ENCODE assay signal across 11 cellular contexts in the genomic region with DNA sequence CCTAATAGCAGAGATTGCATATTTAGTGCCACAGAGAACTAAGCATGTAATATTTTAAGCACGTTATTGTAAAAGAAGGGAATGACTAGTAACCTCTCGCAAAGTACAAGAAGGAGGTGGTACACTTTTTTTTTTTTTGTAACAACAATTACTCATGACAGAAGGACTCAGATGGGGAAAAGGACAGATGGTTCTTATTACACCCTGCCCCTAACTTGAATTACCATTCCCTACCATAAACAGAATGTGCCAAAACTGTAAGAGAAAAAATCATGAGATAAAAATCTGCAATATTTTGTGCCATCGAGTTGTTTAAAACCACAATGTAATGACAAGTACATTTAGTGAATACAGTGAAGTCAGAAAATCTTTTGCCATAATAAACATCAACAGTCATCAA. TPM values are rescaled to one million over a fixed set of nuclear protein-coding genes. Genes with fewer than 3 reads are reported as not detected.
DNase-seq lines count a peak whose midpoint lies in the region; TF ChIP-seq lines count a peak whose summit lies in the region.
"Had no signal": no experiment of that assay in that cellular context is flagged by ENCODE, and none has a peak within 500 bp of the region (broad histone marks: within the 10 kb centered on the region; RNA-seq: fewer than 3 reads in every experiment).

No MANE protein-coding gene starts in this region.

- H3K27me3 ChIP-seq in PC-9 (ENCODE audit: insufficient read depth, low read depth) (no peaks in the 10 kb centered on the region), fibroblast of lung (ENCODE audit: control insufficient read depth, insufficient read depth, low read length) (no peaks in the 10 kb centered on the region), SJCRH30 (no peaks in the 10 kb centered on the region)

- H3K9me2 ChIP-seq in PC-9 (ENCODE audit: insufficient read depth) = no peaks in the 10 kb centered on the region

- H3K27ac ChIP-seq in PC-9 (peak overlapping the region; percentile 94; the same call in 1 of the 2 replicates), fibroblast of lung (ENCODE audit: insufficient read depth, low read length) (no peak overlapping the region), SJCRH30 (no peak overlapping the region)

- H3K36me3 ChIP-seq in PC-9 (ENCODE audit: low read depth) (no peaks in the 10 kb centered on the region), fibroblast of lung (ENCODE audit: control insufficient read depth, insufficient read depth, low read length) (no peaks in the 10 kb centered on the region), SJCRH30 (no peaks in the 10 kb centered on the region)

- no peak overlapping the region for H3K9ac ChIP-seq in fibroblast of lung (ENCODE audit: insufficient read depth, low read length)

- H3K4me2 ChIP-seq in PC-9 = no peak overlapping the region
- peak overlapping the region; percentile 30 for H3K4me2 ChIP-seq in fibroblast of lung (ENCODE audit: extremely low read depth, insufficient read depth, low read length)

- intact Hi-C loops in PC-9 (cut with micrococcal nuclease; ENCODE audit: unreplicated experiment) (no loop called here), lower leg skin (cut with DNase I; ENCODE audit: low total_unique reads) (no loop called here)

- H3K79me2 ChIP-seq in PC-9 (ENCODE audit: low read depth) (no peaks in the 10 kb centered on the region), fibroblast of lung (ENCODE audit: control insufficient read depth, insufficient read depth, low read length) (no peaks in the 10 kb centered on the region)

- H3K4me1 ChIP-seq in PC-9 (replicated peaks; ENCODE audit: insufficient read depth) (peaks cover 19% of the 10 kb centered on the region), fibroblast of lung (ENCODE audit: control insufficient read depth, extremely low read depth, insufficient read depth, low read length) (peaks cover 5% of the 10 kb centered on the region), SJCRH30 (no peaks in the 10 kb centered on the region)

- H3K4me3 ChIP-seq in PC-9 = no peak overlapping the region
- H3K4me3 ChIP-seq in fibroblast of lung (replicated peaks in 1 of 4; ENCODE audit: control extremely low read depth in 1 of 4, insufficient read depth in 1 of 4, low read depth in 3 of 4, low read length in 4 of 4) = no peak overlapping the region
- H3K4me3 ChIP-seq in SJCRH30 = no peak overlapping the region
- H3K4me3 ChIP-seq in lower leg skin (ENCODE audit: low read depth, poor library complexity, severe bottlenecking) = no peak overlapping the region

- H3F3A ChIP-seq in PC-9 (ENCODE audit: insufficient read depth, low read depth) = peaks cover 14% of the 10 kb centered on the region

- CTCF ChIA-PET in PC-9 (lab: Charles Lee) = no interaction called here

- BruUV-seq in PC-9 (replicated peaks; lab: Mats Ljungman, UMichigan) = no TSS peak

- WGBS in lower leg skin, 2 donors = 43 to 46% methylated on average over 3 of the region's 3 CpGs

- no peak for TF ChIP-seq POLR2A in lower leg skin (IDR thresholded peaks at IDR 0.05)

- H3K9me3 ChIP-seq in PC-9 (ENCODE audit: insufficient read depth, low read depth) = no peaks in the 10 kb centered on the region
- H3K9me3 ChIP-seq in fibroblast of lung (ENCODE audit: control insufficient read depth, insufficient read depth, low read depth, low read length) = no peaks in the 10 kb centered on the region
- no peaks in the 10 kb centered on the region for H3K9me3 ChIP-seq in SJCRH30 (replicated peaks)

- H4K20me1 ChIP-seq in PC-9 (ENCODE audit: insufficient read depth) (no peaks in the 10 kb centered on the region), fibroblast of lung (ENCODE audit: control insufficient read depth, extremely low read depth, insufficient read depth, low read length) (no peaks in the 10 kb centered on the region)

- H2AFZ ChIP-seq in PC-9 (no peak overlapping the region), fibroblast of lung (ENCODE audit: low read length) (no peak overlapping the region)

- no peak for TF ChIP-seq CTCF in PC-9 (conservative IDR thresholded peaks at IDR 0.05)
- no peak for TF ChIP-seq CTCF in fibroblast of lung (conservative IDR thresholded peaks at IDR 0.05 in 1 of 2, IDR thresholded peaks at IDR 0.05 in 1 of 2; ENCODE audit: low read depth in 1 of 2, low read length in 2 of 2)
- TF ChIP-seq CTCF in lower leg skin (IDR thresholded peaks at IDR 0.05) = no peak

- POLR2A ChIA-PET in PC-9 (lab: Charles Lee; ENCODE audit: unreplicated experiment) = no interaction called here

- peak; percentile 64 for DNase-seq in GM04504 (ENCODE audit: low read depth)
- no peak for DNase-seq in PC-9
- DNase-seq in fibroblast of lung (ENCODE audit: low read depth in 2 of 2) = peak; percentile 78 to 82
- DNase-seq in stromal cell of bone marrow (ENCODE audit: low read depth) = peak; percentile 75
- no peak for DNase-seq in SJCRH30
- DNase-seq in midbrain (lab: John Stamatoyannopoulos, UW) = no peak
- DNase-seq in lower leg skin (ENCODE audit: low spot score in 2 of 2) = no peak
- DNase-seq: activated CD4-positive, alpha-beta T cell treated with anti-CD3 and anti-CD28 coated beads, Interleukin-2, amount 10 ng/mL, durations not matched to agents 7 days and 5 days; activated T-cell treated with anti-CD3 and anti-CD28 coated beads, Interleukin-2, amount 50 U/mL, for 24 hours; GDM1; SIG-M5 had no signal

RNA-seq across cellular contexts. Expression of a gene that starts 33.0 kb away (rescaled TPM):
- total RNA-seq in PC-9 (2021) (26.2 and 29.8 TPM in 2 replicates), fibroblast of lung (29.8 and 58.5 TPM in 2 replicates), lower leg skin (10 to 100 TPM; 38.3 to 51.7 (median 40.4) TPM)
- polyA plus RNA-seq in fibroblast of lung = 39.7 and 45.5 TPM in 2 replicates
- polyA plus RNA-seq in fibroblast of lung (2012) = 18.2 and 22.0 TPM in 2 replicates
- 9.3 and 38.8 TPM in 2 replicates for polyA minus RNA-seq in fibroblast of lung (ENCODE audit: low replicate concordance)
- total RNA-seq in SJCRH30 (2014; rRNA removed; shearing (Covaris generic)) = 17.9 and 18.5 TPM in 2 replicates

Comparison
In these comparisons a context has a peak if more than half of its experiments do, and no peak if none do; other contexts are left out.
1. DNase-seq: peak in GM04504 (single experiment), fibroblast of lung (2 of 2) and stromal cell of bone marrow (single experiment); none in PC-9 (0 of 2), SJCRH30 (0 of 2), midbrain (single experiment) and lower leg skin (0 of 2).